Comparison of ENCODE assay signal across 25 cellular contexts in the genomic region with DNA sequence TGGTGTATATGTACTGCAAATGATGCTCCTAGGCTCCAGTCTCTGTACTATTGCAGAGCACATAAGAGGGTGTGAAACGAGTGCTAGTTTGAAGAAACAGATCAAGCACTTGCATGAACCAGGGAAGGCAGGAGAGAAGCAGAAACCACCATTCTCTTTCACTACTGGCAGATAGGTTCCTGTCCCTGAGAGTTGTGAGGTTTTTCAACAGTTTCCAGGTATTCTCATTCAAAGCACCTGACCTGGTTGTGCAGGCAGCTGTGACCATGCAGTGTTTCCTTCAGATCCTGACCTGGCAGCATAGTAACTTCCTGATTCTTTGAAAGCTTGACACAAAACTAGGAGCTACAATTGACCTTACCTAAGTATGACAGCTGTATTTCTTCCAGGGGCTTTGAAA.
DNase-seq lines count a peak whose midpoint lies in the region; ATAC-seq, FAIRE-seq and TF ChIP-seq lines count a peak whose summit lies in the region.
"Had no signal": no experiment of that assay in that cellular context is flagged by ENCODE, and none has a peak within 500 bp of the region (broad histone marks: within the 10 kb centered on the region; RNA-seq: fewer than 3 reads in every experiment).

No MANE protein-coding gene starts in this region.

- H2AFZ ChIP-seq in MM.1S (ENCODE audit: low read length) (no peak overlapping the region), GM12878 (ENCODE audit: control insufficient read depth, low read depth, low read length) (no peak overlapping the region)

- H3K9ac ChIP-seq in MM.1S (ENCODE audit: low read length) (no peak overlapping the region), GM12878 (ENCODE audit: control insufficient read depth, insufficient read depth, low read length) (no peak overlapping the region)
- H3K9ac ChIP-seq: BLaER1 had no signal

- H3K79me2 ChIP-seq in MM.1S (ENCODE audit: low read length) (no peaks in the 10 kb centered on the region), GM12878 (ENCODE audit: control insufficient read depth, insufficient read depth, low read length) (no peaks in the 10 kb centered on the region)

- no peak for FAIRE-seq in GM12878 (lab: Jason Lieb, UNC)
- FAIRE-seq: A204.1, GM18507 had no signal

- H3K4me2 ChIP-seq in MM.1S (ENCODE audit: low read depth, low read length) (peak overlapping the region; percentile 34), GM12878 (ENCODE audit: control insufficient read depth, insufficient read depth) (no peak overlapping the region)
- H3K4me2 ChIP-seq: BLaER1 had no signal

- H3K4me3 ChIP-seq in MM.1S (ENCODE audit: low read length) (no peak overlapping the region), GM12878 (no peak overlapping the region), thyroid gland (replicated peaks in 1 of 3) (no peak overlapping the region)
- H3K4me3 ChIP-seq in CD4-positive, alpha-beta memory T cell (ENCODE audit: low read length in 2 of 2) = no peak overlapping the region
- H3K4me3 ChIP-seq: BLaER1, SJCRH30 had no signal

- peak; percentile 40 for DNase-seq in NCI-H2107 treated with DMSO at 0.1 percent for 48 hours (lab: John Stamatoyannopoulos, UW; ENCODE audit: unreplicated experiment)
- DNase-seq in NCI-H2107 (lab: John Stamatoyannopoulos, UW) = no peak
- peak; percentile 8 for DNase-seq in MM.1S
- DNase-seq in GM12878 (ENCODE audit: low read depth, low spot score) = no peak
- peak; percentile 68 to 70 for DNase-seq in thyroid gland
- no peak for DNase-seq in CD4-positive, alpha-beta memory T cell
- DNase-seq in NCI-H345 (lab: John Stamatoyannopoulos, UW) = no peak
- DNase-seq: CD4-positive, CD25-positive, alpha-beta regulatory T cell; COR-L47; DND-41; GOT3; Karpas-422; NCI-H1694; NCI-H510A; PC-3; SJCRH30; T-helper 17 cell; T1000 had no signal

- RAD21 ChIA-PET in GM12878 (lab: Charles Lee; ENCODE audit: unreplicated experiment) = no interaction called here

- TF ChIP-seq EP300 in GM12878 (IDR thresholded peaks at IDR 0.05; ENCODE audit: borderline replicate concordance in 1 of 2, control insufficient read depth in 1 of 2, low read depth in 2 of 2, low read length in 2 of 2) = no peak

- WGBS in GM12878 (ENCODE audit: insufficient coverage, insufficient replicate concordance, low lambda C conversion rate, missing lambda C conversion rate) = 0% methylated on average over 1 of the region's 1 CpG
- 24 to 27% methylated on average over 1 of the region's 1 CpG for WGBS in thyroid gland, 2 donors

- H3K9me3 Mint-ChIP-seq in CD4-positive, alpha-beta memory T cell = peaks cover 0 to 3% (median 0%) of the 10 kb centered on the region in 8 donors

- CTCF ChIA-PET in GM12878 (lab: Yijun Ruan, JAX) = interaction anchor here (0.6 kb wide), 1 partner anchor 44 kb away, joined by 4 read pairs; no protein-coding TSS in a partner anchor
- CTCF ChIA-PET in CD4-positive, alpha-beta memory T cell (lab: Charles Lee; ENCODE audit: partially characterized antibody) = no interaction called here

- no peak overlapping the region; the same call in 1 of the 2 replicates for H3K27ac ChIP-seq in MM.1S (ENCODE audit: low read length)
- no peak overlapping the region for H3K27ac ChIP-seq in GM12878 (ENCODE audit: control insufficient read depth, insufficient read depth)
- peak overlapping the region; percentile 19 to 25 (median 20) for H3K27ac ChIP-seq in thyroid gland
- H3K27ac ChIP-seq in CD4-positive, alpha-beta memory T cell (ENCODE audit: low read depth, low read length) = no peak overlapping the region
- H3K27ac ChIP-seq: BLaER1, SJCRH30 had no signal

- TF ChIP-seq CTCF in MM.1S (IDR thresholded peaks at IDR 0.05; ENCODE audit: low read length) = no peak
- TF ChIP-seq CTCF in GM12878 (IDR thresholded peaks at IDR 0.05 in 2 of 3, conservative IDR thresholded peaks at IDR 0.05 in 1 of 3; ENCODE audit: control insufficient read depth in 2 of 3, extremely low read depth in 1 of 3, insufficient read depth in 1 of 3, low read depth in 3 of 3, low read length in 3 of 3) = no peak
- TF ChIP-seq CTCF in thyroid gland (IDR thresholded peaks at IDR 0.05) = no peak

- ATAC-seq in GM12878 (peak; percentile 14; the same call in 2 of the 3 replicates), GM21717 (IDR thresholded peaks at IDR 0.05; ENCODE audit: unreplicated experiment) (no peak)
- ATAC-seq: HCT116, PC-3, Right ventricle myocardium inferior, SK-N-SH treated with all-trans-retinoic acid at 6 μM for 48 hours, T-helper 17 cell had no signal

- H3K27me3 ChIP-seq in MM.1S (replicated peaks; ENCODE audit: insufficient read depth, low read length) (no peaks in the 10 kb centered on the region), GM12878 (replicated peaks in 1 of 2; ENCODE audit: control insufficient read depth in 2 of 2, insufficient read depth in 2 of 2, low read length in 1 of 2) (no peaks in the 10 kb centered on the region), thyroid gland (no peaks in the 10 kb centered on the region)
- no peaks in the 10 kb centered on the region for H3K27me3 ChIP-seq in CD4-positive, alpha-beta memory T cell (ENCODE audit: insufficient read depth, low read length)
- H3K27me3 ChIP-seq: BLaER1, SJCRH30 had no signal

- H3K36me3 Mint-ChIP-seq in CD4-positive, alpha-beta memory T cell = no peaks in the 10 kb centered on the region
- H3K36me3 Mint-ChIP-seq: CD4-positive, CD25-positive, alpha-beta regulatory T cell had no signal

- H4K20me1 ChIP-seq in MM.1S (ENCODE audit: insufficient read depth, low read length) (no peaks in the 10 kb centered on the region), GM12878 (ENCODE audit: control insufficient read depth, insufficient read depth) (no peaks in the 10 kb centered on the region)
- H4K20me1 ChIP-seq: BLaER1 had no signal

- intact Hi-C loops in GM12878 (cut with micrococcal nuclease; ENCODE audit: unreplicated experiment) = no loop called here
- intact Hi-C loops in thyroid gland (cut with DNase I) = no loop called here
- intact Hi-C loops in CD4-positive, alpha-beta memory T cell (cut with micrococcal nuclease) = no loop called here

- no peak for TF ChIP-seq POLR2A in GM12878 (IDR thresholded peaks at IDR 0.05; ENCODE audit: low read depth, low read length)
- no peak for TF ChIP-seq POLR2A in thyroid gland (IDR thresholded peaks at IDR 0.05)

- H3K4me3 Mint-ChIP-seq in CD4-positive, alpha-beta memory T cell = no peak overlapping the region
- H3K4me3 Mint-ChIP-seq: CD4-positive, CD25-positive, alpha-beta regulatory T cell; T-helper 17 cell had no signal

- no peaks in the 10 kb centered on the region for H3K9me2 ChIP-seq in MM.1S (replicated peaks; ENCODE audit: insufficient read depth, low read length)

- H3K4me1 Mint-ChIP-seq in CD4-positive, alpha-beta memory T cell = no peaks in the 10 kb centered on the region
- H3K4me1 Mint-ChIP-seq: CD4-positive, CD25-positive, alpha-beta regulatory T cell; T-helper 17 cell had no signal

- SMC1A ChIA-PET in GM12878 (lab: Charles Lee; ENCODE audit: uncharacterized antibody, unreplicated experiment) = no interaction called here

- in situ Hi-C loops in GM12878 (cut with MboI) = no loop called here

- H3K9me3 ChIP-seq in MM.1S (replicated peaks; ENCODE audit: insufficient read depth, low read length) (no peaks in the 10 kb centered on the region), GM12878 (replicated peaks; ENCODE audit: control insufficient read depth, insufficient read depth, low read length) (no peaks in the 10 kb centered on the region), thyroid gland (no peaks in the 10 kb centered on the region)
- H3K9me3 ChIP-seq in CD4-positive, alpha-beta memory T cell (ENCODE audit: control insufficient read depth in 1 of 2, low read length in 2 of 2) = no peaks in the 10 kb centered on the region
- H3K9me3 ChIP-seq: SJCRH30 had no signal

- H3K36me3 ChIP-seq in MM.1S (replicated peaks; ENCODE audit: insufficient read depth, low read length) = no peaks in the 10 kb centered on the region
- H3K36me3 ChIP-seq in GM12878 (ENCODE audit: control insufficient read depth in 2 of 2, insufficient read depth in 2 of 2, low read length in 1 of 2) = no peaks in the 10 kb centered on the region
- H3K36me3 ChIP-seq in thyroid gland = no peaks in the 10 kb centered on the region
- no peaks in the 10 kb centered on the region for H3K36me3 ChIP-seq in CD4-positive, alpha-beta memory T cell (ENCODE audit: insufficient read depth, low read length)
- H3K36me3 ChIP-seq: BLaER1, SJCRH30 had no signal

- no peaks in the 10 kb centered on the region for H3F3A ChIP-seq in MM.1S (ENCODE audit: insufficient read depth, low read length)

- no peak for TF ChIP-seq RAD21 in GM12878 (IDR thresholded peaks at IDR 0.05; ENCODE audit: insufficient read depth, low read depth, low read length)

- POLR2A ChIA-PET in GM12878 (lab: Charles Lee) = no interaction called here
- POLR2A ChIA-PET in CD4-positive, alpha-beta memory T cell (lab: Charles Lee; ENCODE audit: partially characterized antibody) = no interaction called here

- H3K27me3 Mint-ChIP-seq in CD4-positive, alpha-beta memory T cell = no peaks in the 10 kb centered on the region

- H3K4me1 ChIP-seq in MM.1S (ENCODE audit: low read length) (no peaks in the 10 kb centered on the region; the same call in 1 of the 2 replicates), GM12878 (ENCODE audit: control insufficient read depth, insufficient read depth, low read length) (no peaks in the 10 kb centered on the region), thyroid gland (peaks cover 0 to 3% of the 10 kb centered on the region in 2 donors)
- no peaks in the 10 kb centered on the region for H3K4me1 ChIP-seq in CD4-positive, alpha-beta memory T cell (ENCODE audit: insufficient read depth, low read length)
- H3K4me1 ChIP-seq: BLaER1 had no signal

- BruUV-seq in GM12878 (replicated peaks; lab: Mats Ljungman, UMichigan) = no TSS peak

- no peak overlapping the region for H3K27ac Mint-ChIP-seq in CD4-positive, alpha-beta memory T cell
- H3K27ac Mint-ChIP-seq: CD4-positive, CD25-positive, alpha-beta regulatory T cell; T-helper 17 cell had no signal

TF ChIP-seq in GM12878, 131 proteins besides CTCF, POLR2A, EP300 and RAD21:
- TF ChIP-seq TCF3 (IDR thresholded peaks at IDR 0.05; ENCODE audit: borderline replicate concordance, insufficient read depth, low read depth, low read length) = no peak
- TF ChIP-seq, protein P1, sequence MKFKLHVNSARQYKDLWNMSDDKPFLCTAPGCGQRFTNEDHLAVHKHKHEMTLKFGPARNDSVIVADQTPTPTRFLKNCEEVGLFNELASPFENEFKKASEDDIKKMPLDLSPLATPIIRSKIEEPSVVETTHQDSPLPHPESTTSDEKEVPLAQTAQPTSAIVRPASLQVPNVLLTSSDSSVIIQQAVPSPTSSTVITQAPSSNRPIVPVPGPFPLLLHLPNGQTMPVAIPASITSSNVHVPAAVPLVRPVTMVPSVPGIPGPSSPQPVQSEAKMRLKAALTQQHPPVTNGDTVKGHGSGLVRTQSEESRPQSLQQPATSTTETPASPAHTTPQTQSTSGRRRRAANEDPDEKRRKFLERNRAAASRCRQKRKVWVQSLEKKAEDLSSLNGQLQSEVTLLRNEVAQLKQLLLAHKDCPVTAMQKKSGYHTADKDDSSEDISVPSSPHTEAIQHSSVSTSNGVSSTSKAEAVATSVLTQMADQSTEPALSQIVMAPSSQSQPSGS (IDR thresholded peaks at IDR 0.05; ENCODE audit: low read length) = no peak

Comparison
In these comparisons a context has a peak if more than half of its experiments do, and no peak if none do; other contexts are left out.
1. DNase-seq: peak in NCI-H2107 treated with DMSO at 0.1 percent for 48 hours (single experiment), MM.1S (single experiment) and thyroid gland (2 of 2); none in NCI-H2107 (single experiment), GM12878 (single experiment), CD4-positive, alpha-beta memory T cell (0 of 5) and NCI-H345 (single experiment).
2. H3K27ac ChIP-seq: peak in thyroid gland (3 of 3); none in MM.1S (single experiment), GM12878 (single experiment) and CD4-positive, alpha-beta memory T cell (single experiment).